ENCODE assay signal across 13 cellular contexts in the genomic region with DNA sequence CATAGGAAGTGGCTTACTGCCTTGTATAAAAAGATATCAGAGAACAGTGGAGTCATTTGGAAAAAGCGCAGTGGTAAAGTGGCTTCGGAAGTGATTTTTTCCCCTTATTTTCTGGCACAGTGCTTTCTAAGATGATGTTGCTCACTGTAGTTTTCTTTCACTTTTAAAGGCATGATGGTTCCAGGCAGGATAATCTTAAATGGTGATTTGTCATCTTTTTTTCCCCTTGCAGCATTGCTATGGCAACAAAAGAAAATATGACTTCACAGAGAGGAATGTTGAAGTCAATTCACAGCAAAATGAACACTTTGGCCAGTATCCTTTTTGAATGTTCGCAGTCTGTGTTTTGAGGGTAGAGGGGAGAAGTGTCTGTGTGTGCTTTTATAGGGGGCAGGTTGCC. TPM values are rescaled to one million over a fixed set of nuclear protein-coding genes. Genes with fewer than 3 reads are reported as not detected.
A peak's percentile ranks its signal among the peaks of the same experiment; 100 is the strongest.
DNase-seq lines count a peak whose midpoint lies in the region; ATAC-seq, FAIRE-seq and TF ChIP-seq lines count a peak whose summit lies in the region.
"Had no signal": no experiment of that assay in that cellular context is flagged by ENCODE, and none has a peak within 500 bp of the region (broad histone marks: within the 10 kb centered on the region; RNA-seq: fewer than 3 reads in every experiment).

No MANE protein-coding gene starts in this region.

- H3K79me2 ChIP-seq in keratinocyte (ENCODE audit: control insufficient read depth, insufficient read depth, low read length) = no peaks in the 10 kb centered on the region

- FAIRE-seq in keratinocyte (lab: Jason Lieb, UNC) = peak; percentile 5
- FAIRE-seq: small intestine had no signal

- H3K4me1 ChIP-seq in keratinocyte (ENCODE audit: control insufficient read depth, extremely low read depth, insufficient read depth, low read length) (peaks cover 17% of the 10 kb centered on the region), upper lobe of right lung (no peaks in the 10 kb centered on the region)
- H3K4me1 ChIP-seq: BLaER1, testis had no signal

- TF ChIP-seq CTCF in brain (conservative IDR thresholded peaks at IDR 0.05) (no peak), keratinocyte (optimal IDR thresholded peaks at IDR 0.05 in 1 of 3, IDR thresholded peaks at IDR 0.05 in 1 of 3, conservative IDR thresholded peaks at IDR 0.05 in 1 of 3; ENCODE audit: extremely low read depth in 1 of 3, insufficient read depth in 2 of 3, low read length in 3 of 3) (no peak), upper lobe of right lung (IDR thresholded peaks at IDR 0.05) (no peak)

- H3K27ac Mint-ChIP-seq in activated T-cell treated with anti-CD3 and anti-CD28 coated beads, Interleukin-2, amount 50 U/mL, for 24 hours = peak overlapping the region; percentile 76
- peak overlapping the region in 3 of 5 experiments; percentile 55 to 67 (median 60) for H3K27ac Mint-ChIP-seq in brain

- H3K27me3 ChIP-seq in keratinocyte (ENCODE audit: control insufficient read depth, extremely low read depth, insufficient read depth, low read length) = no peaks in the 10 kb centered on the region
- H3K27me3 ChIP-seq in upper lobe of right lung = no peaks in the 10 kb centered on the region
- H3K27me3 ChIP-seq: BLaER1, testis had no signal

- H3K9me3 ChIP-seq in keratinocyte (ENCODE audit: control insufficient read depth, low read depth, low read length) = no peaks in the 10 kb centered on the region
- no peaks in the 10 kb centered on the region for H3K9me3 ChIP-seq in upper lobe of right lung
- H3K9me3 ChIP-seq: testis had no signal

- dilution Hi-C loops in keratinocyte (cut with MboI; ENCODE audit: extremely low pct_ligation_motif_present, low sequenced_read_pairs) = no loop called here

- H3K36me3 ChIP-seq in keratinocyte (ENCODE audit: control insufficient read depth in 2 of 2, extremely low read depth in 1 of 2, insufficient read depth in 2 of 2, low read length in 2 of 2) (peaks cover 7 to 11% of the 10 kb centered on the region in 2 experiments), upper lobe of right lung (peaks cover 47% of the 10 kb centered on the region)

- peak overlapping the region; percentile 12 for H3K4me2 ChIP-seq in keratinocyte (ENCODE audit: control insufficient read depth, extremely low read depth, insufficient read depth, low read depth, low read length)
- H3K4me2 ChIP-seq: BLaER1 had no signal

- H3K27ac ChIP-seq in keratinocyte (ENCODE audit: control insufficient read depth, insufficient read depth, low read length) (peak overlapping the region; percentile 26), upper lobe of right lung (peak overlapping the region; percentile 2)
- H3K27ac ChIP-seq: BLaER1 had no signal

- peaks cover 85% of the 10 kb centered on the region for H3K36me3 Mint-ChIP-seq in activated T-cell treated with anti-CD3 and anti-CD28 coated beads, Interleukin-2, amount 50 U/mL, for 24 hours (ENCODE audit: low read depth)
- peaks cover 83% of the 10 kb centered on the region for H3K36me3 Mint-ChIP-seq in brain

- no peak overlapping the region for H3K9ac ChIP-seq in keratinocyte (ENCODE audit: control insufficient read depth, extremely low read depth, insufficient read depth, low read length)
- H3K9ac ChIP-seq: BLaER1 had no signal

- no peaks in the 10 kb centered on the region for H3K27me3 Mint-ChIP-seq in activated T-cell treated with anti-CD3 and anti-CD28 coated beads, Interleukin-2, amount 50 U/mL, for 24 hours
- H3K27me3 Mint-ChIP-seq in brain = no peaks in the 10 kb centered on the region

- no peak for DNase-seq in activated T-cell treated with anti-CD3 and anti-CD28 coated beads, Interleukin-2, amount 50 U/mL, for 24 hours
- no peak for DNase-seq in activated T-cell treated with anti-CD3 and anti-CD28 coated beads, Interleukin-2, amount 50 U/mL, for 48 hours
- DNase-seq in keratinocyte (ENCODE audit: low read depth, low spot score) = no peak
- DNase-seq in upper lobe of right lung = no peak
- no peak for DNase-seq in HT-29 (ENCODE audit: low spot score)
- DNase-seq: MV-4-11, RPMI8226, small intestine, testis had no signal

- peaks cover 26% of the 10 kb centered on the region for H3K4me1 Mint-ChIP-seq in activated T-cell treated with anti-CD3 and anti-CD28 coated beads, Interleukin-2, amount 50 U/mL, for 24 hours (ENCODE audit: low read depth)
- peaks cover 10% of the 10 kb centered on the region for H3K4me1 Mint-ChIP-seq in brain

- no peak for ATAC-seq in upper lobe of right lung
- ATAC-seq in HG02938 (IDR thresholded peaks at IDR 0.05; ENCODE audit: unreplicated experiment) = no peak
- ATAC-seq in GM21619 (IDR thresholded peaks at IDR 0.05; ENCODE audit: unreplicated experiment) = no peak

- no peaks in the 10 kb centered on the region for H3K9me1 ChIP-seq in keratinocyte (ENCODE audit: control insufficient read depth, extremely low read depth, insufficient read depth, low read length)

- intact Hi-C loops in upper lobe of right lung (cut with DNase I) = no loop called here

- peaks cover 2% of the 10 kb centered on the region for H4K20me1 ChIP-seq in keratinocyte (ENCODE audit: control insufficient read depth, extremely low read depth, insufficient read depth, low read length)
- H4K20me1 ChIP-seq: BLaER1 had no signal

- H3K4me3 ChIP-seq in keratinocyte (ENCODE audit: control insufficient read depth in 2 of 3, extremely low read depth in 1 of 3, insufficient read depth in 2 of 3, low read depth in 1 of 3, low read length in 3 of 3) = no peak overlapping the region
- H3K4me3 ChIP-seq in upper lobe of right lung = no peak overlapping the region
- H3K4me3 ChIP-seq: BLaER1, testis had no signal

- H3K4me3 Mint-ChIP-seq in activated T-cell treated with anti-CD3 and anti-CD28 coated beads, Interleukin-2, amount 50 U/mL, for 24 hours = no peak overlapping the region
- peak overlapping the region in 1 of 5 experiments; percentile 5 for H3K4me3 Mint-ChIP-seq in brain

- no peaks in the 10 kb centered on the region for H3K9me3 Mint-ChIP-seq in activated T-cell treated with anti-CD3 and anti-CD28 coated beads, Interleukin-2, amount 50 U/mL, for 24 hours
- peaks cover 0 to 21% (median 8%) of the 10 kb centered on the region in 5 experiments for H3K9me3 Mint-ChIP-seq in brain

- H2AFZ ChIP-seq in keratinocyte (ENCODE audit: control insufficient read depth, low read length) = no peak overlapping the region

RNA-seq across cellular contexts. Expression of gene GOSR1, which starts 42.5 kb away (rescaled TPM):
- 32.4 TPM for polyA plus RNA-seq in brain (ENCODE audit: insufficient read depth, low read depth, low replicate concordance)
- 17.3 to 32.6 TPM (median 24.5 TPM) in 3 replicates for polyA plus RNA-seq in keratinocyte
- polyA plus RNA-seq in keratinocyte (2011; ENCODE audit: low read depth) = 47.2 TPM
- 16.2 and 26.6 TPM in 2 replicates for polyA plus RNA-seq in keratinocyte (2011; cell fraction: cytosol; rRNA removed)
- polyA plus RNA-seq in keratinocyte (2011; cell fraction: nucleus; rRNA removed) = 21.7 and 31.3 TPM in 2 replicates
- polyA plus RNA-seq in keratinocyte (2012; ENCODE audit: low replicate concordance) = 25.4 and 32.3 TPM in 2 replicates
- 10.5 to 52.7 TPM (median 16.9 TPM) in 3 replicates for polyA minus RNA-seq in keratinocyte
- 10.9 TPM for polyA minus RNA-seq in keratinocyte (2011; cell fraction: cytosol; rRNA and poly(A)+ RNA removed)
- polyA minus RNA-seq in keratinocyte (2011; cell fraction: nucleus; rRNA and poly(A)+ RNA removed) = 10.7 and 27.8 TPM in 2 replicates
- total RNA-seq in upper lobe of right lung = 48.9 TPM
- 14.8 and 16.5 TPM in 2 replicates for total RNA-seq in HT-29 (2014; rRNA removed; shearing (Covaris generic))
